Comparison of ENCODE assay signal across 1 cellular context in genomic region chr1:229509576-229509975, GRCh38.
TF ChIP-seq lines count a peak whose summit lies in the region.

No MANE protein-coding gene starts in this region.

TF ChIP-seq in GM23338, 12 proteins besides CTCF, POLR2A, EP300 and RAD21 (continued from another document):
- TF ChIP-seq ZNF462 (CRISPR knock-in tag; IDR thresholded peaks at IDR 0.05): no peak
- TF ChIP-seq ZNF331 (CRISPR knock-in tag; IDR thresholded peaks at IDR 0.05; ENCODE audit: low read depth): no peak
- no peak for TF ChIP-seq CREB1 (CRISPR knock-in tag; IDR thresholded peaks at IDR 0.05; ENCODE audit: low read depth)
- TF ChIP-seq ETS1 (IDR thresholded peaks at IDR 0.05): no peak
